ENCODE assay signal across 8 cellular contexts in genomic region chr5:6714221-6715041, GRCh38. TPM values are rescaled to one million over a fixed set of nuclear protein-coding genes. Genes with fewer than 3 reads are reported as not detected.
DNase-seq lines count a peak whose midpoint lies in the region; ATAC-seq, FAIRE-seq and TF ChIP-seq lines count a peak whose summit lies in the region.

No MANE protein-coding gene starts in this region.

- H3K27me3 Mint-ChIP-seq in naive thymus-derived CD8-positive, alpha-beta T cell = no peaks in the 10 kb centered on the region

- no peak overlapping the region for H2AK5ac ChIP-seq in H1 (ENCODE audit: low read depth, low read length)

- intact Hi-C loops in A673 (cut with micrococcal nuclease; ENCODE audit: unreplicated experiment) = no loop called here

- H3K36me3 ChIP-seq in A673 (ENCODE audit: insufficient read depth, low read length, poor library complexity, severe bottlenecking) (peaks cover 2% of the 10 kb centered on the region), GM23248 (ENCODE audit: low read depth) (no peaks in the 10 kb centered on the region), H1 (ENCODE audit: control insufficient read depth in 2 of 4, insufficient read depth in 4 of 4, low read length in 3 of 4) (no peaks in the 10 kb centered on the region)

- H2BK15ac ChIP-seq in H1 (ENCODE audit: low read length) = no peak overlapping the region

- H3K56ac ChIP-seq in H1 (replicated peaks; ENCODE audit: insufficient read length, low read depth, low read length) = no peak overlapping the region

- H4K20me1 ChIP-seq in GM23248 (ENCODE audit: insufficient read depth) (no peaks in the 10 kb centered on the region; the same call in 1 of the 2 replicates), H1 (replicated peaks in 1 of 2; ENCODE audit: control insufficient read depth in 1 of 2, insufficient read depth in 2 of 2, low read length in 2 of 2) (peaks cover 18 to 34% of the 10 kb centered on the region in 2 experiments)

- H2BK5ac ChIP-seq in H1 (ENCODE audit: low read depth, low read length) = no peak overlapping the region

- H3K4me3 ChIP-seq in A673 (ENCODE audit: low read depth, low read length, poor library complexity, severe bottlenecking) (peak overlapping the region; percentile 80), GM23248 (peak overlapping the region; percentile 81), H1 (ENCODE audit: extremely low read depth in 1 of 4, insufficient read depth in 2 of 4, low read depth in 3 of 4, low read length in 4 of 4) (peak overlapping the region; percentile 49 to 84 (median 59))

- no peak overlapping the region for H3K23ac ChIP-seq in H1 (ENCODE audit: insufficient read length)

- CTCF ChIA-PET in A673 (lab: Charles Lee) = no interaction called here
- CTCF ChIA-PET in H1 (lab: Charles Lee; ENCODE audit: partially characterized antibody) = no interaction called here

- in situ Hi-C loops in GM23248 (cut with MboI) = no loop called here

- H2AFZ ChIP-seq in GM23248 (no peak overlapping the region; the same call in 1 of the 2 replicates), H1 (ENCODE audit: low read length) (no peak overlapping the region)

- peak overlapping the region; percentile 67 for H3K27ac ChIP-seq in A673 (ENCODE audit: low read depth, low read length, poor library complexity, severe bottlenecking)
- H3K27ac ChIP-seq in GM23248 = peak overlapping the region; percentile 61
- H3K27ac ChIP-seq in VCaP = peak overlapping the region; percentile 98
- H3K27ac ChIP-seq in H1 (ENCODE audit: low read depth, low read length) = no peak overlapping the region

- no peak overlapping the region for H4K91ac ChIP-seq in H1 (replicated peaks; ENCODE audit: insufficient read length, low read length)

- H3K4me1 ChIP-seq in A673 (ENCODE audit: insufficient read depth, low read length, poor library complexity, severe bottlenecking) (peaks cover 8% of the 10 kb centered on the region), GM23248 (ENCODE audit: insufficient read depth) (peaks cover 19% of the 10 kb centered on the region), H1 (replicated peaks in 1 of 4; ENCODE audit: control insufficient read depth in 3 of 4, insufficient read depth in 4 of 4, low read length in 3 of 4) (peaks cover 0 to 13% (median 5%) of the 10 kb centered on the region in 4 experiments; a peak in 5 of 7 replicates)

- H3K79me2 ChIP-seq in GM23248 (ENCODE audit: insufficient read depth) = peaks cover 49% of the 10 kb centered on the region
- peaks cover 5 to 49% of the 10 kb centered on the region in 2 experiments for H3K79me2 ChIP-seq in H1 (ENCODE audit: control insufficient read depth in 1 of 2, insufficient read depth in 2 of 2, low read length in 2 of 2)

- H3K4ac ChIP-seq in H1 (replicated peaks; ENCODE audit: insufficient read length, low read depth, low read length) = no peak overlapping the region

- H3K14ac ChIP-seq in H1 (ENCODE audit: insufficient read length) = no peak overlapping the region

- DNase-seq in A673 (ENCODE audit: low spot score) (peak; percentile 31), GM23248 (peak; percentile 69), H1 (ENCODE audit: low read depth in 1 of 2, low spot score in 2 of 2) (peak in 1 of 2 experiments; percentile 50), AML-193 (lab: John Stamatoyannopoulos, UW) (no peak), superior temporal gyrus (ENCODE audit: extremely low spot score) (no peak)
- peak in 7 of 10 donors; percentile 30 to 67 (median 32) for DNase-seq in naive thymus-derived CD8-positive, alpha-beta T cell

- peaks cover 10% of the 10 kb centered on the region for H3K23me2 ChIP-seq in H1 (ENCODE audit: low read depth, low read length)

- no peak overlapping the region for H2BK20ac ChIP-seq in H1 (ENCODE audit: low read length)

- TF ChIP-seq CTCF in A673 (conservative IDR thresholded peaks at IDR 0.05; ENCODE audit: low read depth, low read length) = no peak
- TF ChIP-seq CTCF in VCaP (conservative IDR thresholded peaks at IDR 0.05) = no peak
- TF ChIP-seq CTCF in H1 (IDR thresholded peaks at IDR 0.05; ENCODE audit: control extremely low read depth in 1 of 3, insufficient read depth in 1 of 3, low read depth in 1 of 3, low read length in 3 of 3) = no peak

- TF ChIP-seq POLR2A in H1 (IDR thresholded peaks at IDR 0.05; ENCODE audit: control extremely low read depth in 1 of 2, low read depth in 2 of 2, low read length in 2 of 2) = no peak

- BruUV-seq in A673 (replicated peaks; lab: Mats Ljungman, UMichigan) = no TSS peak

- H2BK120ac ChIP-seq in H1 (replicated peaks; ENCODE audit: low read depth, low read length) = no peak overlapping the region

- H3K18ac ChIP-seq in H1 (ENCODE audit: extremely low read depth, low read length) = no peak overlapping the region

- H3K9me3 Mint-ChIP-seq in naive thymus-derived CD8-positive, alpha-beta T cell = no peaks in the 10 kb centered on the region

- no peak for TF ChIP-seq EP300 in H1 (IDR thresholded peaks at IDR 0.05; ENCODE audit: borderline replicate concordance in 1 of 2, low read depth in 2 of 2, low read length in 2 of 2)

- no peaks in the 10 kb centered on the region for H3K9me2 ChIP-seq in GM23248 (ENCODE audit: insufficient read depth)

- peaks cover 0 to 14% (median 10%) of the 10 kb centered on the region in 3 donors for H3K36me3 Mint-ChIP-seq in naive thymus-derived CD8-positive, alpha-beta T cell

- H3F3A ChIP-seq in GM23248 (ENCODE audit: insufficient read depth) = peaks cover 17% of the 10 kb centered on the region

- H3K9me3 ChIP-seq in A673 (ENCODE audit: low read depth, low read length, poor library complexity, severe bottlenecking) (no peaks in the 10 kb centered on the region), GM23248 (ENCODE audit: low read depth) (no peaks in the 10 kb centered on the region), H1 (ENCODE audit: insufficient read depth in 2 of 2, low read depth in 1 of 2, low read length in 1 of 2) (no peaks in the 10 kb centered on the region)

- no peak overlapping the region for H4K5ac ChIP-seq in H1 (ENCODE audit: insufficient read length, low read depth, low read length)

- POLR2A ChIA-PET in A673 (lab: Charles Lee; ENCODE audit: low non-redundant PET) (no interaction called here), H1 (lab: Charles Lee; ENCODE audit: partially characterized antibody) (no interaction called here)
- POLR2A ChIA-PET in naive thymus-derived CD8-positive, alpha-beta T cell (lab: Charles Lee) = no interaction called here

- H3K9ac ChIP-seq in GM23248 = peak overlapping the region; percentile 70
- peak overlapping the region in 2 of 4 experiments; percentile 4 to 35; a peak in 2 of 7 replicates for H3K9ac ChIP-seq in H1 (replicated peaks in 1 of 4; ENCODE audit: extremely low read depth in 1 of 4, low read depth in 3 of 4, low read length in 3 of 4)

- no peaks in the 10 kb centered on the region for H3K27me3 ChIP-seq in A673 (replicated peaks; ENCODE audit: insufficient read depth, low read depth, low read length, poor library complexity)
- no peaks in the 10 kb centered on the region for H3K27me3 ChIP-seq in GM23248 (replicated peaks; ENCODE audit: insufficient read depth)
- H3K27me3 ChIP-seq in H1 (replicated peaks in 1 of 4; ENCODE audit: control insufficient read depth in 3 of 4, extremely low read depth in 1 of 4, insufficient read depth in 3 of 4, low read length in 3 of 4) = peaks cover 0 to 3% (median 0%) of the 10 kb centered on the region in 4 experiments; a peak in 3 of 7 replicates

- H3K79me1 ChIP-seq in H1 (ENCODE audit: low read depth, low read length) = peaks cover 22% of the 10 kb centered on the region

- H3K4me2 ChIP-seq in GM23248 (ENCODE audit: unreplicated experiment) (peak overlapping the region; percentile 91), H1 (ENCODE audit: insufficient read depth in 1 of 2, low read depth in 2 of 2, low read length in 2 of 2) (peak overlapping the region; percentile 86 to 87)

- no peak overlapping the region; the same call in 1 of the 2 replicates for H4K8ac ChIP-seq in H1 (ENCODE audit: extremely low read depth, insufficient read depth, low read length)

- H3K27ac Mint-ChIP-seq in naive thymus-derived CD8-positive, alpha-beta T cell = peak overlapping the region; percentile 72 to 97 (median 91)

- FAIRE-seq in H1 (lab: Jason Lieb, UNC) = no peak

- H2BK12ac ChIP-seq in H1 (ENCODE audit: low read depth, low read length) = no peak overlapping the region

- no peak for TF ChIP-seq RAD21 in H1 (IDR thresholded peaks at IDR 0.05 in 1 of 2, conservative IDR thresholded peaks at IDR 0.05 in 1 of 2; ENCODE audit: low read depth in 2 of 2, low read length in 2 of 2)

- peak in 1 of 2 donors; percentile 5 for ATAC-seq in naive thymus-derived CD8-positive, alpha-beta T cell
- no peak for ATAC-seq in GM18517 (IDR thresholded peaks at IDR 0.05; ENCODE audit: unreplicated experiment)

- 0% methylated on average over 28 to 59 of the region's 100 CpGs for WGBS in GM23248 (ENCODE audit: low coverage in 1 of 2, low lambda C conversion rate in 2 of 2, missing lambda C conversion rate in 2 of 2), 2 experiments
- WGBS in H1 (ENCODE audit: extremely low coverage in 1 of 2, insufficient coverage in 1 of 2, insufficient read length in 1 of 2, insufficient replicate concordance in 2 of 2, low coverage in 1 of 2, low lambda C conversion rate in 2 of 2, missing lambda C conversion rate in 1 of 2), 2 experiments = 1% methylated on average over 26 of the region's 100 CpGs; no CpG with 5 or more reads in 1 of the 2 experiments

- H3K4me3 Mint-ChIP-seq in naive thymus-derived CD8-positive, alpha-beta T cell = peak overlapping the region; percentile 82 to 93 (median 90)

- H3K4me1 Mint-ChIP-seq in naive thymus-derived CD8-positive, alpha-beta T cell = peaks cover 31 to 54% (median 50%) of the 10 kb centered on the region in 4 donors

TF ChIP-seq in H1, 55 proteins besides CTCF, POLR2A, EP300 and RAD21 (continues in another document):
- TF ChIP-seq SIN3A (conservative IDR thresholded peaks at IDR 0.05 in 1 of 2, IDR thresholded peaks at IDR 0.05 in 1 of 2; ENCODE audit: low read depth in 1 of 2, low read length in 2 of 2) = 0 out of 4 replicates have a peak, but pooled peaks of 1 of the 2 experiments have one; percentile 30
- TF ChIP-seq CREB1 (IDR thresholded peaks at IDR 0.05) = 0 out of 2 replicates have a peak, but pooled peaks have one; percentile 32

RNA-seq across cellular contexts. Expression of gene TENT4A, which starts 1.2 kb away (rescaled TPM):
- total RNA-seq in A673 (2021) = 51.7 and 57.1 TPM in 2 replicates
- total RNA-seq in GM23248 (2014; rRNA removed; shearing (Covaris generic)) = 6.7 and 17.6 TPM in 2 replicates
- 2.0 and 3.0 TPM in 2 replicates for polyA plus RNA-seq in GM23248 (2016; fragmentation: Nextera tagmentation; extraction: Ambion mirVana)
- 22.4 and 25.1 TPM in 2 replicates for total RNA-seq in H1 (2021; fragmentation: NEBNext Ultra II Directional; extraction: Animal tissue kit (Norgen Biotek cat#: 25700))
- polyA plus RNA-seq in H1 (2011; rRNA removed) = 8.9 and 11.6 TPM in 2 replicates
- polyA plus RNA-seq in H1 (2011; cell fraction: cytosol; rRNA removed) = 6.3 TPM
- polyA plus RNA-seq in H1 (2011; cell fraction: nucleus; rRNA removed) = 46.4 TPM
- 17.5 to 20.5 TPM (median 19.2 TPM) in 4 replicates for polyA plus RNA-seq in H1 (2012, experiment 1 of 2)
- polyA plus RNA-seq in H1 (2012, experiment 2 of 2) = 4.8 TPM
- polyA plus RNA-seq in H1 (2013, experiment 1 of 2) = 21.0 TPM
- polyA plus RNA-seq in H1 (2013, experiment 2 of 2) = 20.5 TPM
- 12.4 and 14.3 TPM in 2 replicates for polyA minus RNA-seq in H1 (2011; rRNA and poly(A)+ RNA removed)
- 13.4 TPM for polyA minus RNA-seq in H1 (2011; cell fraction: cytosol; rRNA and poly(A)+ RNA removed)
- polyA minus RNA-seq in H1 (2011; cell fraction: nucleus; rRNA and poly(A)+ RNA removed) = 30.2 TPM
- total RNA-seq in naive thymus-derived CD8-positive, alpha-beta T cell = 10 to 100 TPM; 49.6 to 53.7 TPM
- polyA plus RNA-seq in naive thymus-derived CD8-positive, alpha-beta T cell = 1 to 10 TPM in 1 of 3 donors, under 1 TPM in 2; 0.72 to 1.2 (median 0.84) TPM

Comparison
In these comparisons a context has a peak if more than half of its experiments do, and no peak if none do; other contexts are left out.
1. DNase-seq: peak in A673 (single experiment), GM23248 (single experiment) and naive thymus-derived CD8-positive, alpha-beta T cell (7 of 10); none in AML-193 (0 of 2) and superior temporal gyrus (single experiment).
2. Peak in every context shown above with its lines, with median percentiles within 50 percentile points of each other: H3K4me3 ChIP-seq.